ENCODE assay signal across 21 cellular contexts in the genomic region with DNA sequence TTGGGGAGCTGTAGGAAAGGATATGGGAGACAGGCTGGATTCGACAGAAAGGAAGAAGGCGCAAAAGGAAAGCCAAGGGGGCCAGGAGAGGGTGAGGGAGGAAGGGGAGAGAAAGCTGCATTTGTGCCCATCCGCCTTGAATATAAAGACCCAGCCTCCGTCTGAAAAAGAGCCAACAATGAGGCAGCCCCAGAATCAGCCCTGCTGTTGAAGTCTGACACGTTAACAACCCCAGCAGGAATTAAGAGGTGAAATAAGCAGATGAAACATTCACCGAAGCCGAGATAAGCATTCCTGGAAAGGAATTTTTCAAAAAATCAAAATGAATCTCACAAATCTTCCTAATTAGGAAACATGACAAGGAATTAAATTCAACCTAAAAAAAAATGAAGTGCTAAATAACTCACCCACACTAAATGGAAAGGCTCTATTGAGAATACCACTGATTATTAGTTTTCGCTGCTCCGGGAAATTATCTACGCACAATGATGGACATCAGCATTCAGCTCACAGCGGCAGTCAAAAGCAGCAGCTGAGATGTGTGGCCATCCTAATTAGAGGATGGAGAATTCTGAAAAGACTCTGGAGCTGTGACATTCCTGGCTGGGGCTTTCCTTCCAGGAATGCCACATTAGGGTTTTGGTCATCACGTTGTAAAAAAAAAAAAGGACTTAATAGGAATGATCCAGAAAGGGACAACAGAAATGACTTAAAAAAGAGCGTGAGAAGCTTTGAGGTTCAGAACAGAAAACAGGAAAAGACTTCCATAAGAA. TPM values are rescaled to one million over a fixed set of nuclear protein-coding genes. Genes with fewer than 3 reads are reported as not detected.
DNase-seq lines count a peak whose midpoint lies in the region; ATAC-seq lines count a peak whose summit lies in the region.
"Had no signal": no experiment of that assay in that cellular context is flagged by ENCODE, and none has a peak within 500 bp of the region (broad histone marks: within the 10 kb centered on the region; RNA-seq: fewer than 3 reads in every experiment).

No MANE protein-coding gene starts in this region.

- ATAC-seq in HG02678 (IDR thresholded peaks at IDR 0.05; ENCODE audit: unreplicated experiment), result no peak
- ATAC-seq: HCT116 had no signal

- H3K14ac ChIP-seq in neuronal stem cell (ENCODE audit: low read length), result no peak overlapping the region

- no peak overlapping the region for H2AK5ac ChIP-seq in neuronal stem cell (ENCODE audit: low read depth, low read length)

- no peak overlapping the region for H2BK120ac ChIP-seq in neuronal stem cell (ENCODE audit: low read depth, low read length)

- H3K9me3 ChIP-seq in iPS-18c (ENCODE audit: control insufficient read depth, insufficient read depth, low read length) (no peaks in the 10 kb centered on the region), neuronal stem cell (replicated peaks in 1 of 2; ENCODE audit: control insufficient read depth in 2 of 2, insufficient read depth in 1 of 2, low read depth in 1 of 2, low read length in 2 of 2) (peaks cover 0 to 3% of the 10 kb centered on the region in 2 donors), SJCRH30 (replicated peaks) (peaks cover 10% of the 10 kb centered on the region)
- H3K9me3 ChIP-seq: Peyer's patch had no signal

- WGBS in neuronal stem cell (ENCODE audit: extremely low coverage in 2 of 2, insufficient read length in 2 of 2, insufficient replicate concordance in 1 of 2), 2 donors, result no CpG with 5 or more reads among the region's 13 CpGs

- H3K4me1 ChIP-seq in neuronal stem cell (ENCODE audit: control insufficient read depth in 2 of 2, insufficient read depth in 1 of 2, low read depth in 1 of 2, low read length in 2 of 2) (peaks cover 15 to 41% of the 10 kb centered on the region in 2 donors), SJCRH30 (peaks cover 17% of the 10 kb centered on the region)
- H3K4me1 ChIP-seq: Peyer's patch had no signal

- no peak overlapping the region for H4K8ac ChIP-seq in neuronal stem cell (ENCODE audit: low read depth, low read length)

- DNase-seq in ELF-1 (ENCODE audit: low read depth, low spot score) (peak; percentile 41), NCI-H2227 treated with DMSO at 0.1 percent for 48 hours (lab: John Stamatoyannopoulos, UW) (peak; percentile 18), neuronal stem cell (ENCODE audit: low spot score) (peak; percentile 70), SJCRH30 (no peak), NCI-H146 treated with DMSO at 0.1 percent for 48 hours (lab: John Stamatoyannopoulos, UW; ENCODE audit: unreplicated experiment) (no peak)
- DNase-seq: Calu3; CD8-positive, alpha-beta memory T cell; DMS153; GOT3; MM.1S; NCI-H1048; NCI-H1436; NCI-H2029; NCI-H345; NCI-H524; NCI-H82; Peyer's patch had no signal

- H3K79me1 ChIP-seq in neuronal stem cell (ENCODE audit: low read depth, low read length), result no peaks in the 10 kb centered on the region

- no peak overlapping the region for H2BK5ac ChIP-seq in neuronal stem cell (ENCODE audit: low read length)

- no peak overlapping the region for H3K4ac ChIP-seq in neuronal stem cell (ENCODE audit: low read length)

- no peak overlapping the region for H4K91ac ChIP-seq in neuronal stem cell (ENCODE audit: low read depth, low read length, poor library complexity)

- H3K4me3 ChIP-seq in iPS-18c (ENCODE audit: insufficient read depth, low read depth, low read length) (peak overlapping the region; percentile 3; the same call in 1 of the 2 replicates), neuronal stem cell (ENCODE audit: low read length in 2 of 2) (peak overlapping the region in 1 of 2 donors; percentile 12), SJCRH30 (no peak overlapping the region)
- H3K4me3 ChIP-seq: Peyer's patch had no signal

- H3K36me3 ChIP-seq in neuronal stem cell (replicated peaks in 1 of 2; ENCODE audit: control insufficient read depth in 2 of 2, insufficient read depth in 2 of 2, low read length in 2 of 2) (no peaks in the 10 kb centered on the region), SJCRH30 (no peaks in the 10 kb centered on the region)
- H3K36me3 ChIP-seq: Peyer's patch had no signal

- peak overlapping the region; percentile 21 for H3K4me2 ChIP-seq in neuronal stem cell (ENCODE audit: insufficient read depth, low read length, poor library complexity, severe bottlenecking)

- no peak overlapping the region for H3K23ac ChIP-seq in neuronal stem cell (ENCODE audit: low read depth, low read length, poor library complexity)

- no peak overlapping the region for H3K9ac ChIP-seq in neuronal stem cell (ENCODE audit: low read depth, low read length, poor library complexity)

- H3K27me3 ChIP-seq in neuronal stem cell (ENCODE audit: control insufficient read depth in 3 of 3, insufficient read depth in 3 of 3, low read depth in 1 of 3, low read length in 3 of 3) (no peaks in the 10 kb centered on the region), SJCRH30 (no peaks in the 10 kb centered on the region)
- H3K27me3 ChIP-seq: Peyer's patch had no signal

- no peak overlapping the region for H2BK12ac ChIP-seq in neuronal stem cell (ENCODE audit: low read length)

- H3K18ac ChIP-seq in neuronal stem cell (ENCODE audit: low read length), result no peak overlapping the region

- peak overlapping the region; percentile 80 for H2AFZ ChIP-seq in neuronal stem cell (ENCODE audit: low read length)

- no peak overlapping the region for H2BK15ac ChIP-seq in neuronal stem cell (ENCODE audit: low read length)

- H3K27ac ChIP-seq in neuronal stem cell (replicated peaks; ENCODE audit: low read length) (peak overlapping the region; percentile 86), SJCRH30 (no peak overlapping the region)
- H3K27ac ChIP-seq: C4-2B, Peyer's patch had no signal

RNA-seq across cellular contexts. Expression of gene PARP11, which starts 8.2 kb away (rescaled TPM):
- 14.8 TPM for polyA plus RNA-seq in neuronal stem cell (2013, experiment 1 of 2)
- polyA plus RNA-seq in neuronal stem cell (2013, experiment 2 of 2), result 15.5 TPM
- total RNA-seq in SJCRH30 (2014; rRNA removed; shearing (Covaris generic)), result 13.0 and 13.4 TPM in 2 replicates

Comparison
In these comparisons a context has a peak if more than half of its experiments do, and no peak if none do; other contexts are left out.
1. DNase-seq: peak in ELF-1 (single experiment), NCI-H2227 treated with DMSO at 0.1 percent for 48 hours (single experiment) and neuronal stem cell (single experiment); none in SJCRH30 (0 of 2) and NCI-H146 treated with DMSO at 0.1 percent for 48 hours (single experiment).